Comparison of ENCODE assay signal across 10 cellular contexts in the genomic region with DNA sequence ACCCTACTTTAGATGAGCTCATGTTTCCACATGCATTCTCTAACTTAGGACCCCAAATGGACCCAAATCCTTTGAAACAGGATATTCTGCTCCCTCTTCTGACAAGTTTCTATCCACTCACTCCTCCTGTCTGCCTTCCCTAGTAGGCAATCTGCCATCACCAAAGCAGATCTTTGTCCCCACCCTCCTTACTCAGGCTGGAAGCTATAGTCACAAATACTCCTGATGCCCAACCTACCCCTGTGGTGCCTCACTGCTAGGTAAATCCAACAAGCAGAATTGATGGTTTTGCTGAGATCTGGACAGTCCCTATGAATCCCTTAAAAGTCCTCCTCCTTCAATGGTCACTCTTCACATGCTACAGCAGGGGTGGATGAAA. TPM values are rescaled to one million over a fixed set of nuclear protein-coding genes. Genes with fewer than 3 reads are reported as not detected.
DNase-seq lines count a peak whose midpoint lies in the region; ATAC-seq and TF ChIP-seq lines count a peak whose summit lies in the region.
"Had no signal": no experiment of that assay in that cellular context is flagged by ENCODE, and none has a peak within 500 bp of the region (broad histone marks: within the 10 kb centered on the region; RNA-seq: fewer than 3 reads in every experiment).

No MANE protein-coding gene starts in this region.

- H3K9me3 ChIP-seq in right lobe of liver, result no peaks in the 10 kb centered on the region
- no peaks in the 10 kb centered on the region for H3K9me3 ChIP-seq in upper lobe of right lung

- H3K4me1 ChIP-seq in right lobe of liver (peaks cover 0 to 40% (median 6%) of the 10 kb centered on the region in 4 donors), upper lobe of right lung (peaks cover 21% of the 10 kb centered on the region)

- peak overlapping the region; percentile 61 for H3K4me3 Mint-ChIP-seq in MCF 10A (ENCODE audit: unreplicated experiment)

- H3K36me3 Mint-ChIP-seq in MCF 10A (ENCODE audit: insufficient read depth, unreplicated experiment), result peaks cover 5% of the 10 kb centered on the region

- TF ChIP-seq CTCF in MCF 10A (IDR thresholded peaks at IDR 0.05; ENCODE audit: unreplicated experiment), result no peak
- TF ChIP-seq CTCF in right lobe of liver (IDR thresholded peaks at IDR 0.05), result no peak
- TF ChIP-seq CTCF in upper lobe of right lung (IDR thresholded peaks at IDR 0.05), result no peak

- no peaks in the 10 kb centered on the region for H3K27me3 ChIP-seq in right lobe of liver
- H3K27me3 ChIP-seq in upper lobe of right lung, result no peaks in the 10 kb centered on the region

- no peaks in the 10 kb centered on the region for H3K27me3 Mint-ChIP-seq in MCF 10A (ENCODE audit: insufficient read depth, unreplicated experiment)

- H3K4me3 ChIP-seq in right lobe of liver (no peak overlapping the region), upper lobe of right lung (no peak overlapping the region)

- no peaks in the 10 kb centered on the region for H3K9me3 Mint-ChIP-seq in MCF 10A (ENCODE audit: unreplicated experiment)

- no peak for DNase-seq in Right ventricle myocardium inferior (ENCODE audit: missing footprints)
- DNase-seq in cardiac septum (ENCODE audit: low spot score), result no peak
- no peak for DNase-seq in MCF 10A (ENCODE audit: unreplicated experiment)
- DNase-seq in right lobe of liver, result no peak
- DNase-seq in upper lobe of right lung, result no peak
- DNase-seq in NCI-H510A treated with DMSO at 0.1 percent for 48 hours (lab: John Stamatoyannopoulos, UW), result no peak
- DNase-seq: NCI-H187; stimulated activated CD4-positive, alpha-beta T cell treated with anti-CD3 and anti-CD28 coated beads, Interleukin-2, amount 100 ng/mL, for 48 hours had no signal

- H3K27ac ChIP-seq in right lobe of liver (peak overlapping the region in 1 of 3 donors; percentile 7), upper lobe of right lung (no peak overlapping the region)

- intact Hi-C loops in Right ventricle myocardium inferior (cut with DNase I) (no loop called here), cardiac septum (cut with DNase I) (no loop called here), MCF 10A (cut with micrococcal nuclease) (loop anchor here (2.0 kb wide), 2 partner anchors 18 to 22 kb away; a partner anchor contains a TSS), right lobe of liver (cut with DNase I) (no loop called here), upper lobe of right lung (cut with DNase I) (no loop called here)

- CTCF ChIA-PET in MCF 10A (lab: Yijun Ruan, JAX), result interaction anchor here (0.7 to 1.3 kb wide), 6 partner anchors 26 to 156 kb away, joined by 3 to 4 read pairs (median 3); no protein-coding TSS in a partner anchor

- H3K4me1 Mint-ChIP-seq in MCF 10A (ENCODE audit: insufficient read depth, unreplicated experiment), result peaks cover 60% of the 10 kb centered on the region

- BruUV-seq in MCF 10A (replicated peaks; lab: Mats Ljungman, UMichigan), result no TSS peak

- TF ChIP-seq POLR2A in right lobe of liver (IDR thresholded peaks at IDR 0.05), result no peak

- H3K36me3 ChIP-seq in right lobe of liver (no peaks in the 10 kb centered on the region), upper lobe of right lung (no peaks in the 10 kb centered on the region)

- H3K27ac Mint-ChIP-seq in MCF 10A (ENCODE audit: low read depth, unreplicated experiment), result peak overlapping the region; percentile 79

- POLR2A ChIA-PET in MCF 10A (lab: Yijun Ruan, JAX), result interaction anchor here (0.7 to 5.7 kb wide), 9 partner anchors 13 to 83 kb away, joined by 3 to 61 read pairs (median 5); a partner anchor contains a TSS

- ATAC-seq in Right ventricle myocardium inferior, result peak; percentile 25
- ATAC-seq in right lobe of liver, result peak; percentile 54 to 76 (median 62)
- peak; percentile 7 for ATAC-seq in upper lobe of right lung
- ATAC-seq in GM18870 (IDR thresholded peaks at IDR 0.05; ENCODE audit: unreplicated experiment), result no peak
- ATAC-seq in GM18867 (IDR thresholded peaks at IDR 0.05; ENCODE audit: unreplicated experiment), result no peak

RNA-seq across cellular contexts. Expression of a gene that starts 21.7 kb away (rescaled TPM):
- total RNA-seq in Right ventricle myocardium inferior, result 28.0 TPM
- 37.6 TPM for total RNA-seq in cardiac septum
- 56.6 and 58.3 TPM in 2 replicates for total RNA-seq in MCF 10A (2022)
- total RNA-seq in right lobe of liver, result 100 to 1,000 TPM in 1 of 6 experiments, 10 to 100 TPM in 5; 48.5 to 117 (median 55.7) TPM
- total RNA-seq in upper lobe of right lung, result 80.4 TPM

Comparison
In these comparisons a context has a peak if more than half of its experiments do, and no peak if none do; other contexts are left out.
1. ATAC-seq: peak in Right ventricle myocardium inferior (single experiment), right lobe of liver (4 of 4) and upper lobe of right lung (single experiment); none in GM18870 (single experiment) and GM18867 (single experiment).